Comparison of ENCODE assay signal across 8 cellular contexts in genomic region chr20:46307139-46307998, GRCh38. TPM values are rescaled to one million over a fixed set of nuclear protein-coding genes. Genes with fewer than 3 reads are reported as not detected.
DNase-seq lines count a peak whose midpoint lies in the region; ATAC-seq, FAIRE-seq and TF ChIP-seq lines count a peak whose summit lies in the region.

No MANE protein-coding gene starts in this region.

- DNase-seq in NCI-H1694 (lab: John Stamatoyannopoulos, UW) (peak; percentile 41), caudate nucleus (lab: John Stamatoyannopoulos, UW) (peak in 33 of 61 donors; percentile 4 to 79 (median 23)), kidney (peak; percentile 85)
- DNase-seq in activated CD4-positive, CD25-positive, alpha-beta regulatory T cell (lab: John Stamatoyannopoulos, UW): peak; percentile 28 to 62 (median 48)
- peak; percentile 45 to 73 for DNase-seq in stimulated activated CD4-positive, alpha-beta T cell treated with anti-CD3 and anti-CD28 coated beads, Interleukin-2, amount 100 ng/mL, for 48 hours

- H3K9me3 ChIP-seq in BLaER1 (no peaks in the 10 kb centered on the region), kidney (ENCODE audit: control insufficient read depth in 1 of 2, low read length in 2 of 2) (no peaks in the 10 kb centered on the region)

- peak overlapping the region; percentile 73 for H3K4me3 ChIP-seq in BLaER1
- no peak overlapping the region for H3K4me3 ChIP-seq in kidney (ENCODE audit: low read length in 2 of 2)

- H3K4me2 ChIP-seq in BLaER1: peak overlapping the region; percentile 98

- H3K9ac ChIP-seq in BLaER1: no peak overlapping the region
- H3K9ac ChIP-seq in kidney (ENCODE audit: low read length in 2 of 2): no peak overlapping the region

- H3K27ac ChIP-seq in BLaER1 (no peak overlapping the region), caudate nucleus (ENCODE audit: low read depth, low read length) (no peak overlapping the region), kidney (ENCODE audit: low read depth in 2 of 2, low read length in 2 of 2) (no peak overlapping the region)

- peaks cover 62% of the 10 kb centered on the region for H4K20me1 ChIP-seq in BLaER1

- peak; percentile 58 for TF ChIP-seq CTCF in kidney (IDR thresholded peaks at IDR 0.05; ENCODE audit: borderline replicate concordance, extremely low read depth, insufficient read depth)

- H3K36me3 ChIP-seq in BLaER1 (no peaks in the 10 kb centered on the region), kidney (ENCODE audit: control insufficient read depth in 1 of 2, insufficient read depth in 2 of 2, low read length in 2 of 2) (no peaks in the 10 kb centered on the region)

- peaks cover 9% of the 10 kb centered on the region for H3K4me1 ChIP-seq in BLaER1
- peaks cover 0 to 6% of the 10 kb centered on the region in 2 donors for H3K4me1 ChIP-seq in kidney (ENCODE audit: control insufficient read depth in 1 of 2, insufficient read depth in 1 of 2, low read depth in 1 of 2, low read length in 2 of 2)

- intact Hi-C loops in kidney (cut with DNase I): no loop called here

- peak; percentile 58 for ATAC-seq in GM21576 (IDR thresholded peaks at IDR 0.05; ENCODE audit: unreplicated experiment)
- ATAC-seq in HG02763 (IDR thresholded peaks at IDR 0.05; ENCODE audit: unreplicated experiment): no peak

- H3K27me3 ChIP-seq in BLaER1: peaks cover 76% of the 10 kb centered on the region

- FAIRE-seq in kidney (lab: Jason Lieb, UNC): no peak

RNA-seq across cellular contexts. Expression of gene CDH22, which starts 0.9 kb away (rescaled TPM):
- 1.6 TPM for total RNA-seq in kidney
- 0.19 TPM for polyA plus RNA-seq in kidney (ENCODE audit: insufficient read depth, low read depth, low replicate concordance)

Comparison
In these comparisons a context has a peak if more than half of its experiments do, and no peak if none do; other contexts are left out.
1. DNase-seq: peak in every context shown above with its lines; median percentile 85 in kidney; 59 in stimulated activated CD4-positive, alpha-beta T cell treated with anti-CD3 and anti-CD28 coated beads, Interleukin-2, amount 100 ng/mL, for 48 hours; 48 in activated CD4-positive, CD25-positive, alpha-beta regulatory T cell; 41 in NCI-H1694; 23 in caudate nucleus.